ENCODE assay signal across 8 cellular contexts in genomic region chr7:5514440-5515035, GRCh38. TPM values are rescaled to one million over a fixed set of nuclear protein-coding genes. Genes with fewer than 3 reads are reported as not detected.
DNase-seq lines count a peak whose midpoint lies in the region; ATAC-seq and TF ChIP-seq lines count a peak whose summit lies in the region.

No MANE protein-coding gene starts in this region.

- H3F3A ChIP-seq in neural cell (ENCODE audit: insufficient read depth, low read length, poor library complexity, severe bottlenecking) = no peaks in the 10 kb centered on the region

- no peak overlapping the region for H2AFZ ChIP-seq in neural cell (ENCODE audit: low read depth, low read length)

- no peaks in the 10 kb centered on the region for H3K9me3 ChIP-seq in CD4-positive, CD25-positive, alpha-beta regulatory T cell (ENCODE audit: control insufficient read depth in 2 of 2, low read length in 2 of 2)
- H3K9me3 ChIP-seq in NT2/D1 (ENCODE audit: insufficient read depth, low read length) = no peaks in the 10 kb centered on the region
- H3K9me3 ChIP-seq in effector memory CD4-positive, alpha-beta T cell (ENCODE audit: control insufficient read depth, low read length) = no peaks in the 10 kb centered on the region
- H3K9me3 ChIP-seq in neural cell (ENCODE audit: low read length) = no peaks in the 10 kb centered on the region

- no peaks in the 10 kb centered on the region for H3K36me3 ChIP-seq in CD4-positive, CD25-positive, alpha-beta regulatory T cell (ENCODE audit: control insufficient read depth, insufficient read depth, low read length)
- H3K36me3 ChIP-seq in NT2/D1 (ENCODE audit: insufficient read depth, insufficient read length, low read length) = no peaks in the 10 kb centered on the region
- no peaks in the 10 kb centered on the region for H3K36me3 ChIP-seq in effector memory CD4-positive, alpha-beta T cell (ENCODE audit: control insufficient read depth, insufficient read depth, low read length)
- no peaks in the 10 kb centered on the region for H3K36me3 ChIP-seq in neural cell (ENCODE audit: insufficient read depth, low read length)

- H3K9ac ChIP-seq in NT2/D1 (ENCODE audit: insufficient read length, low read depth) (peak overlapping the region; percentile 100), neural cell (ENCODE audit: low read length) (peak overlapping the region; percentile 94)

- H3K27ac Mint-ChIP-seq in CD4-positive, CD25-positive, alpha-beta regulatory T cell = peak overlapping the region; percentile 97 to 100 (median 100)

- TF ChIP-seq CTCF in neural cell (IDR thresholded peaks at IDR 0.05; ENCODE audit: poor library complexity, severe bottlenecking) = no peak

- H3K9me2 ChIP-seq in neural cell (ENCODE audit: insufficient read depth, low read length) = no peaks in the 10 kb centered on the region

- no peaks in the 10 kb centered on the region for H3K9me3 Mint-ChIP-seq in CD4-positive, CD25-positive, alpha-beta regulatory T cell

- H3K4me3 Mint-ChIP-seq in CD4-positive, CD25-positive, alpha-beta regulatory T cell = peak overlapping the region; percentile 94 to 99 (median 98)

- H3K27ac ChIP-seq in CD4-positive, CD25-positive, alpha-beta regulatory T cell (ENCODE audit: insufficient read depth, low read length, poor library complexity, severe bottlenecking) = no peak overlapping the region
- no peak overlapping the region for H3K27ac ChIP-seq in effector memory CD4-positive, alpha-beta T cell (ENCODE audit: insufficient read depth, low read length, poor library complexity, severe bottlenecking)
- H3K27ac ChIP-seq in neural cell (ENCODE audit: low read length) = peak overlapping the region; percentile 97

- DNase-seq in CD4-positive, CD25-positive, alpha-beta regulatory T cell = no peak
- DNase-seq in NT2/D1 (ENCODE audit: low read depth, low spot score) = no peak
- DNase-seq in effector memory CD4-positive, alpha-beta T cell = no peak
- no peak for DNase-seq in Ammon's horn (ENCODE audit: low spot score)
- DNase-seq in D341Med (ENCODE audit: low spot score) = no peak

- no peak for ATAC-seq in CD4-positive, CD25-positive, alpha-beta regulatory T cell (ENCODE audit: low read depth in 2 of 2)
- ATAC-seq in HG02759 (IDR thresholded peaks at IDR 0.05; ENCODE audit: unreplicated experiment) = no peak
- ATAC-seq in HG02981 (IDR thresholded peaks at IDR 0.05; ENCODE audit: unreplicated experiment) = no peak

- H3K27me3 ChIP-seq in CD4-positive, CD25-positive, alpha-beta regulatory T cell (ENCODE audit: control insufficient read depth, insufficient read depth, low read length) = no peaks in the 10 kb centered on the region
- H3K27me3 ChIP-seq in NT2/D1 (ENCODE audit: insufficient read depth, insufficient read length) = no peaks in the 10 kb centered on the region
- no peaks in the 10 kb centered on the region for H3K27me3 ChIP-seq in effector memory CD4-positive, alpha-beta T cell (replicated peaks; ENCODE audit: control insufficient read depth, insufficient read depth, low read length, poor library complexity, severe bottlenecking)
- no peaks in the 10 kb centered on the region for H3K27me3 ChIP-seq in neural cell (ENCODE audit: insufficient read depth, low read depth, low read length)

- no peak for TF ChIP-seq EP300 in neural cell (conservative IDR thresholded peaks at IDR 0.05; ENCODE audit: poor library complexity, severe bottlenecking)

- peaks cover 19% of the 10 kb centered on the region for H3K79me2 ChIP-seq in neural cell (replicated peaks; ENCODE audit: insufficient read depth, low read length)

- peaks cover 4% of the 10 kb centered on the region for H3K27me3 Mint-ChIP-seq in CD4-positive, CD25-positive, alpha-beta regulatory T cell

- H4K20me1 ChIP-seq in neural cell (ENCODE audit: insufficient read depth) = no peaks in the 10 kb centered on the region

- H3K4me2 ChIP-seq in neural cell (ENCODE audit: low read length) = peak overlapping the region; percentile 73

- peak overlapping the region; percentile 91 for H3K4me3 ChIP-seq in CD4-positive, CD25-positive, alpha-beta regulatory T cell (ENCODE audit: low read depth, low read length)
- H3K4me3 ChIP-seq in NT2/D1 (ENCODE audit: insufficient read length, low read depth) = peak overlapping the region; percentile 96
- H3K4me3 ChIP-seq in effector memory CD4-positive, alpha-beta T cell (ENCODE audit: insufficient read depth, low read depth, low read length, poor library complexity, severe bottlenecking) = peak overlapping the region; percentile 98
- peak overlapping the region; percentile 96 for H3K4me3 ChIP-seq in neural cell (ENCODE audit: low read length)

- TF ChIP-seq RAD21 in neural cell (conservative IDR thresholded peaks at IDR 0.05) = no peak

- peaks cover 19% of the 10 kb centered on the region for H3K4me1 ChIP-seq in CD4-positive, CD25-positive, alpha-beta regulatory T cell (ENCODE audit: control insufficient read depth, insufficient read depth, low read length, poor library complexity, severe bottlenecking)
- H3K4me1 ChIP-seq in NT2/D1 (ENCODE audit: insufficient read depth, insufficient read length) = no peaks in the 10 kb centered on the region
- peaks cover 9% of the 10 kb centered on the region for H3K4me1 ChIP-seq in effector memory CD4-positive, alpha-beta T cell (ENCODE audit: control insufficient read depth, insufficient read depth, low read length, poor library complexity, severe bottlenecking)

- H3K36me3 Mint-ChIP-seq in CD4-positive, CD25-positive, alpha-beta regulatory T cell = no peaks in the 10 kb centered on the region

- H3K4me1 Mint-ChIP-seq in CD4-positive, CD25-positive, alpha-beta regulatory T cell = peaks cover 8 to 20% (median 14%) of the 10 kb centered on the region in 4 donors

TF ChIP-seq in neural cell, 6 proteins besides CTCF, POLR2A, EP300 and RAD21:
- no peak for TF ChIP-seq POLR2AphosphoS5 (IDR thresholded peaks at IDR 0.05)
- no peak for TF ChIP-seq EZH2 (IDR thresholded peaks at IDR 0.05; ENCODE audit: borderline replicate concordance, insufficient read depth, low read length, poor library complexity, severe bottlenecking)
- no peak for TF ChIP-seq REST (IDR thresholded peaks at IDR 0.05; ENCODE audit: borderline replicate concordance)
- no peak for TF ChIP-seq SMC3 (conservative IDR thresholded peaks at IDR 0.05; ENCODE audit: poor library complexity)
- no peak for TF ChIP-seq MXI1 (conservative IDR thresholded peaks at IDR 0.05; ENCODE audit: poor library complexity, severe bottlenecking)
- no peak for TF ChIP-seq TAF1 (IDR thresholded peaks at IDR 0.05; ENCODE audit: low read depth)

RNA-seq across cellular contexts. Expression of gene FBXL18, which starts 0.9 kb away (rescaled TPM):
- 10.7 TPM for total RNA-seq in CD4-positive, CD25-positive, alpha-beta regulatory T cell
- polyA plus RNA-seq in CD4-positive, CD25-positive, alpha-beta regulatory T cell = 1 to 10 TPM in 2 of 4 donors, under 1 TPM in 2; 0.74 to 1.3 (median 1.1) TPM
- polyA plus RNA-seq in neural cell = 1.1 and 2.8 TPM in 2 replicates
- polyA minus RNA-seq in neural cell = 9.5 and 11.2 TPM in 2 replicates

RNA-seq across cellular contexts. Expression of gene ACTB, which starts 15.9 kb away (rescaled TPM):
- total RNA-seq in CD4-positive, CD25-positive, alpha-beta regulatory T cell = 4,658 TPM
- polyA plus RNA-seq in CD4-positive, CD25-positive, alpha-beta regulatory T cell = over 10,000 TPM; 15,124 to 22,941 (median 18,492) TPM
- polyA plus RNA-seq in neural cell = 1,962 and 2,032 TPM in 2 replicates
- 2,211 and 2,349 TPM in 2 replicates for polyA minus RNA-seq in neural cell
